Comparison of ENCODE assay signal across 25 cellular contexts in the genomic region with DNA sequence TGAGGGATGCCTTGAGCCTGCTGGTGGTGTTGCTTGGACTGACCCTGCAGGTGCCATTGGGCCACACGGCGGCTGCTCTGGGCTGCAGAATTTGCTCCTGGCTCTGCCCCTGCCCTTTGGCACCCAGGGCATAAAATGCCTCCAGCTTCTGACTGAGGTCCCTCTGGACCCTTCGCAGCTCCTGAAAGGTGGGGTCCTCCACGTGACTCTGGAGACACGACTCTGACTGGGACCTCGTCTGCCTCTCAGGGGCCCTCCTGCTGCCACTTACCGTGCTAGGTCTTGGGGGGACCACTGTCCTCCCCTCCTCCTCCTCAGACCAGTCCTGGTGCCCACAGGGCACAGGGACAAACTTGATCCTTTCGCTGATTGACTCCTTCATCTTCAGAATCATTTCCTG. TPM values are rescaled to one million over a fixed set of nuclear protein-coding genes. Genes with fewer than 3 reads are reported as not detected.
DNase-seq lines count a peak whose midpoint lies in the region; ATAC-seq, FAIRE-seq and TF ChIP-seq lines count a peak whose summit lies in the region.
"Had no signal": no experiment of that assay in that cellular context is flagged by ENCODE, and none has a peak within 500 bp of the region (broad histone marks: within the 10 kb centered on the region; RNA-seq: fewer than 3 reads in every experiment).

No MANE protein-coding gene starts in this region.

- H3K4me1 Mint-ChIP-seq in neural progenitor cell, result peaks cover 60% of the 10 kb centered on the region
- H3K4me1 Mint-ChIP-seq in stimulated activated naive B cell treated with anti-CD40 and anti-IgM and Interleukin-4, amounts not matched to agents 10 μg/mL and 1 μg/mL and 100 μg/mL, for 72 hours, result peaks cover 6 to 10% of the 10 kb centered on the region in 2 donors
- H3K4me1 Mint-ChIP-seq: CD4-positive, alpha-beta memory T cell had no signal

- WGBS in H1 (ENCODE audit: extremely low coverage in 1 of 2, insufficient coverage in 1 of 2, insufficient read length in 1 of 2, insufficient replicate concordance in 2 of 2, low coverage in 1 of 2, low lambda C conversion rate in 2 of 2, missing lambda C conversion rate in 1 of 2), 2 experiments, result 96% methylated on average over 7 of the region's 8 CpGs; no CpG with 5 or more reads in 1 of the 2 experiments

- no peak overlapping the region for H2BK120ac ChIP-seq in H1 (replicated peaks; ENCODE audit: low read depth, low read length)

- H3F3A ChIP-seq in neural progenitor cell (ENCODE audit: low read depth), result no peaks in the 10 kb centered on the region

- no peak overlapping the region for H2BK5ac ChIP-seq in H1 (ENCODE audit: low read depth, low read length)

- no peak overlapping the region for H3K23ac ChIP-seq in H1 (ENCODE audit: insufficient read length)

- H4K91ac ChIP-seq in H1 (replicated peaks; ENCODE audit: insufficient read length, low read length), result no peak overlapping the region

- H3K36me3 ChIP-seq in H1 (ENCODE audit: control insufficient read depth in 2 of 4, insufficient read depth in 4 of 4, low read length in 3 of 4) (no peaks in the 10 kb centered on the region), neural progenitor cell (no peaks in the 10 kb centered on the region)

- H3K14ac ChIP-seq in H1 (ENCODE audit: insufficient read length), result no peak overlapping the region

- CTCF ChIA-PET in H1 (lab: Charles Lee; ENCODE audit: partially characterized antibody), result interaction anchor here (1.6 kb wide), 1 partner anchor 18 kb away, joined by 3 read pairs; no protein-coding TSS in a partner anchor

- H4K5ac ChIP-seq in H1 (ENCODE audit: insufficient read length, low read depth, low read length), result no peak overlapping the region

- ATAC-seq in left lobe of liver (no peak), Right ventricle myocardium superior (ENCODE audit: poor library complexity) (no peak)
- ATAC-seq in stimulated activated naive B cell treated with anti-CD40 and anti-IgM and Interleukin-4, amounts not matched to agents 10 μg/mL and 1 μg/mL and 100 μg/mL, for 72 hours (replicated peaks), result no peak
- no peak for ATAC-seq in stimulated activated naive CD8-positive, alpha-beta T cell treated with anti-CD3 and anti-CD28 coated beads, Interleukin-15, Interleukin-2, amounts not matched to agents 100 U/mL and 50 U/mL, for 24 hours
- ATAC-seq: HCT116 had no signal

- H3K4me2 ChIP-seq in H1 (ENCODE audit: insufficient read depth in 1 of 2, low read depth in 2 of 2, low read length in 2 of 2), result no peak overlapping the region
- H3K4me2 ChIP-seq in neural progenitor cell, result no peak overlapping the region

- peak overlapping the region; percentile 60 for H3K27ac Mint-ChIP-seq in neural progenitor cell
- H3K27ac Mint-ChIP-seq in stimulated activated naive B cell treated with anti-CD40 and anti-IgM and Interleukin-4, amounts not matched to agents 10 μg/mL and 1 μg/mL and 100 μg/mL, for 72 hours, result peak overlapping the region; percentile 51
- H3K27ac Mint-ChIP-seq: CD4-positive, alpha-beta memory T cell had no signal

- H3K4me3 Mint-ChIP-seq in neural progenitor cell, result no peak overlapping the region
- no peak overlapping the region for H3K4me3 Mint-ChIP-seq in stimulated activated naive B cell treated with anti-CD40 and anti-IgM and Interleukin-4, amounts not matched to agents 10 μg/mL and 1 μg/mL and 100 μg/mL, for 72 hours
- H3K4me3 Mint-ChIP-seq: CD4-positive, alpha-beta memory T cell had no signal

- H3K9ac ChIP-seq in H1 (replicated peaks in 1 of 4; ENCODE audit: extremely low read depth in 1 of 4, low read depth in 3 of 4, low read length in 3 of 4) (no peak overlapping the region), neural progenitor cell (no peak overlapping the region)

- H3K36me3 Mint-ChIP-seq in neural progenitor cell, result no peaks in the 10 kb centered on the region
- H3K36me3 Mint-ChIP-seq in stimulated activated naive B cell treated with anti-CD40 and anti-IgM and Interleukin-4, amounts not matched to agents 10 μg/mL and 1 μg/mL and 100 μg/mL, for 72 hours, result no peaks in the 10 kb centered on the region
- H3K36me3 Mint-ChIP-seq: CD4-positive, alpha-beta memory T cell had no signal

- no peak for TF ChIP-seq POLR2A in H1 (IDR thresholded peaks at IDR 0.05; ENCODE audit: control extremely low read depth in 1 of 2, low read depth in 2 of 2, low read length in 2 of 2)

- intact Hi-C loops in Right ventricle myocardium superior (cut with DNase I), result no loop called here

- DNase-seq in H1 (ENCODE audit: low read depth in 1 of 2, low spot score in 2 of 2), result no peak
- peak; percentile 28 for DNase-seq in left lobe of liver (ENCODE audit: low spot score)
- no peak for DNase-seq in neural progenitor cell (ENCODE audit: low spot score)
- DNase-seq in stimulated activated naive B cell treated with anti-CD40 and anti-IgM and Interleukin-4, amounts not matched to agents 10 μg/mL and 1 μg/mL and 100 μg/mL, for 72 hours, result no peak
- DNase-seq in stimulated activated naive CD4-positive, alpha-beta T cell (lab: John Stamatoyannopoulos, UW), result no peak
- DNase-seq in stimulated activated naive CD8-positive, alpha-beta T cell treated with anti-CD3 and anti-CD28 coated beads, Interleukin-15, Interleukin-2, amounts not matched to agents 100 U/mL and 50 U/mL, for 24 hours, result no peak
- DNase-seq in Right ventricle myocardium superior, result no peak
- no peak for DNase-seq in NCI-H146 treated with DMSO at 0.1 percent for 48 hours (lab: John Stamatoyannopoulos, UW; ENCODE audit: unreplicated experiment)
- DNase-seq: C1 segment of cervical spinal cord; Calu3; CD4-positive, alpha-beta memory T cell; COR-L47; DMS53; DMS79 treated with DMSO at 0.1 percent for 48 hours; GF-D8; GOT3; H7 had no signal

- H3K79me1 ChIP-seq in H1 (ENCODE audit: low read depth, low read length), result no peaks in the 10 kb centered on the region

- no peak overlapping the region for H2AK5ac ChIP-seq in H1 (ENCODE audit: low read depth, low read length)

- no peak for TF ChIP-seq EP300 in H1 (IDR thresholded peaks at IDR 0.05; ENCODE audit: borderline replicate concordance in 1 of 2, low read depth in 2 of 2, low read length in 2 of 2)

- POLR2A ChIA-PET in H1 (lab: Charles Lee; ENCODE audit: partially characterized antibody), result no interaction called here

- TF ChIP-seq RAD21 in H1 (IDR thresholded peaks at IDR 0.05 in 1 of 2, conservative IDR thresholded peaks at IDR 0.05 in 1 of 2; ENCODE audit: low read depth in 2 of 2, low read length in 2 of 2), result no peak

- no peak overlapping the region for H3K18ac ChIP-seq in H1 (ENCODE audit: extremely low read depth, low read length)

- no peak overlapping the region for H3K4ac ChIP-seq in H1 (replicated peaks; ENCODE audit: insufficient read length, low read depth, low read length)

- no peaks in the 10 kb centered on the region for H3K27me3 ChIP-seq in H1 (replicated peaks in 1 of 4; ENCODE audit: control insufficient read depth in 3 of 4, extremely low read depth in 1 of 4, insufficient read depth in 3 of 4, low read length in 3 of 4)
- no peaks in the 10 kb centered on the region for H3K27me3 ChIP-seq in neural progenitor cell

- no peak overlapping the region for H2BK15ac ChIP-seq in H1 (ENCODE audit: low read length)

- peak overlapping the region; percentile 57; the same call in 1 of the 2 replicates for H4K8ac ChIP-seq in H1 (ENCODE audit: extremely low read depth, insufficient read depth, low read length)

- H2BK20ac ChIP-seq in H1 (ENCODE audit: low read length), result no peak overlapping the region

- no peak overlapping the region for H2BK12ac ChIP-seq in H1 (ENCODE audit: low read depth, low read length)

- H3K23me2 ChIP-seq in H1 (ENCODE audit: low read depth, low read length), result no peaks in the 10 kb centered on the region

- H2AFZ ChIP-seq in H1 (ENCODE audit: low read length), result no peak overlapping the region
- no peak overlapping the region for H2AFZ ChIP-seq in neural progenitor cell (replicated peaks)

- H3K27ac ChIP-seq in H1 (ENCODE audit: low read depth, low read length) (no peak overlapping the region), neural progenitor cell (no peak overlapping the region)

- peaks cover 8% of the 10 kb centered on the region for H3K27me3 Mint-ChIP-seq in neural progenitor cell (ENCODE audit: insufficient read depth, low read depth)
- peaks cover 0 to 4% of the 10 kb centered on the region in 2 donors for H3K27me3 Mint-ChIP-seq in stimulated activated naive B cell treated with anti-CD40 and anti-IgM and Interleukin-4, amounts not matched to agents 10 μg/mL and 1 μg/mL and 100 μg/mL, for 72 hours
- H3K27me3 Mint-ChIP-seq: CD4-positive, alpha-beta memory T cell had no signal

- FAIRE-seq in H1 (lab: Jason Lieb, UNC), result no peak
- FAIRE-seq: GM12891, GM18507 had no signal

- TF ChIP-seq CTCF in H1 (IDR thresholded peaks at IDR 0.05; ENCODE audit: control extremely low read depth in 1 of 3, insufficient read depth in 1 of 3, low read depth in 1 of 3, low read length in 3 of 3) (no peak), neural progenitor cell (IDR thresholded peaks at IDR 0.05) (no peak)

- no peak overlapping the region for H3K56ac ChIP-seq in H1 (replicated peaks; ENCODE audit: insufficient read length, low read depth, low read length)

- H4K20me1 ChIP-seq in H1 (replicated peaks in 1 of 2; ENCODE audit: control insufficient read depth in 1 of 2, insufficient read depth in 2 of 2, low read length in 2 of 2) (no peaks in the 10 kb centered on the region), neural progenitor cell (ENCODE audit: low read depth) (no peaks in the 10 kb centered on the region)

- no peaks in the 10 kb centered on the region for H3K9me3 Mint-ChIP-seq in neural progenitor cell
- no peaks in the 10 kb centered on the region for H3K9me3 Mint-ChIP-seq in stimulated activated naive B cell treated with anti-CD40 and anti-IgM and Interleukin-4, amounts not matched to agents 10 μg/mL and 1 μg/mL and 100 μg/mL, for 72 hours
- H3K9me3 Mint-ChIP-seq: CD4-positive, alpha-beta memory T cell had no signal

- H3K79me2 ChIP-seq in H1 (ENCODE audit: control insufficient read depth in 1 of 2, insufficient read depth in 2 of 2, low read length in 2 of 2) (no peaks in the 10 kb centered on the region), neural progenitor cell (ENCODE audit: low read depth) (no peaks in the 10 kb centered on the region)

- H3K9me3 ChIP-seq in H1 (ENCODE audit: insufficient read depth in 2 of 2, low read depth in 1 of 2, low read length in 1 of 2), result no peaks in the 10 kb centered on the region
- H3K9me3 ChIP-seq in neural progenitor cell (ENCODE audit: low read depth), result no peaks in the 10 kb centered on the region

- H3K4me3 ChIP-seq in H1 (ENCODE audit: extremely low read depth in 1 of 4, insufficient read depth in 2 of 4, low read depth in 3 of 4, low read length in 4 of 4) (no peak overlapping the region), neural progenitor cell (no peak overlapping the region)

- no peaks in the 10 kb centered on the region for H3K4me1 ChIP-seq in H1 (replicated peaks in 1 of 4; ENCODE audit: control insufficient read depth in 3 of 4, insufficient read depth in 4 of 4, low read length in 3 of 4)
- H3K4me1 ChIP-seq in neural progenitor cell, result peaks cover 29% of the 10 kb centered on the region

RNA-seq across cellular contexts. Expression of a gene that starts 2.1 kb away (rescaled TPM):
- not detected in 2 replicates for total RNA-seq in H1 (2021; fragmentation: NEBNext Ultra II Directional; extraction: Animal tissue kit (Norgen Biotek cat#: 25700))
- not detected in 2 replicates for polyA plus RNA-seq in H1 (2011; rRNA removed)
- polyA plus RNA-seq in H1 (2011; cell fraction: cytosol; rRNA removed), result not detected
- not detected for polyA plus RNA-seq in H1 (2011; cell fraction: nucleus; rRNA removed)
- not detected in 4 replicates for polyA plus RNA-seq in H1 (2012, experiment 1 of 2)
- polyA plus RNA-seq in H1 (2012, experiment 2 of 2), result not detected
- polyA plus RNA-seq in H1 (2013, experiment 1 of 2), result not detected
- polyA plus RNA-seq in H1 (2013, experiment 2 of 2), result not detected
- polyA minus RNA-seq in H1 (2011; rRNA and poly(A)+ RNA removed), result not detected in 2 replicates
- not detected for polyA minus RNA-seq in H1 (2011; cell fraction: cytosol; rRNA and poly(A)+ RNA removed)
- not detected for polyA minus RNA-seq in H1 (2011; cell fraction: nucleus; rRNA and poly(A)+ RNA removed)
- total RNA-seq in left lobe of liver, result not detected
- not detected in 2 replicates for total RNA-seq in neural progenitor cell (ENCODE audit: low replicate concordance)
- 0.67 TPM for total RNA-seq in Right ventricle myocardium superior
- total RNA-seq: A172; A673; Calu3; CD4-positive, alpha-beta memory T cell; Daoy; G401; H7 had no signal
- polyA plus RNA-seq: BJ; CD4-positive, alpha-beta memory T cell had no signal

RNA-seq across cellular contexts. Expression of a gene that starts 43.0 kb away (rescaled TPM):
- 0.09 TPM in 1 of 2 replicates, not detected in the other for total RNA-seq in H1 (2021; fragmentation: NEBNext Ultra II Directional; extraction: Animal tissue kit (Norgen Biotek cat#: 25700))
- 0.02 and 0.08 TPM in 2 replicates for polyA plus RNA-seq in H1 (2011; rRNA removed)
- 0.05 TPM for polyA plus RNA-seq in H1 (2011; cell fraction: cytosol; rRNA removed)
- 0.26 TPM for polyA plus RNA-seq in H1 (2011; cell fraction: nucleus; rRNA removed)
- polyA plus RNA-seq in H1 (2012, experiment 1 of 2), result 0.05 to 0.37 TPM (median 0.16 TPM) in 4 replicates
- polyA plus RNA-seq in H1 (2012, experiment 2 of 2), result 0.09 TPM
- 0.08 TPM for polyA plus RNA-seq in H1 (2013, experiment 1 of 2)
- 0.09 TPM for polyA plus RNA-seq in H1 (2013, experiment 2 of 2)
- polyA minus RNA-seq in H1 (2011; rRNA and poly(A)+ RNA removed), result 0.16 and 0.17 TPM in 2 replicates
- not detected for polyA minus RNA-seq in H1 (2011; cell fraction: cytosol; rRNA and poly(A)+ RNA removed)
- polyA minus RNA-seq in H1 (2011; cell fraction: nucleus; rRNA and poly(A)+ RNA removed), result 0.70 TPM
- total RNA-seq in left lobe of liver (3.8 TPM), neural progenitor cell (ENCODE audit: low replicate concordance) (1.5 and 2.1 TPM in 2 replicates), Right ventricle myocardium superior (25.6 TPM)
